ENCODE assay signal across 18 cellular contexts in the genomic region with DNA sequence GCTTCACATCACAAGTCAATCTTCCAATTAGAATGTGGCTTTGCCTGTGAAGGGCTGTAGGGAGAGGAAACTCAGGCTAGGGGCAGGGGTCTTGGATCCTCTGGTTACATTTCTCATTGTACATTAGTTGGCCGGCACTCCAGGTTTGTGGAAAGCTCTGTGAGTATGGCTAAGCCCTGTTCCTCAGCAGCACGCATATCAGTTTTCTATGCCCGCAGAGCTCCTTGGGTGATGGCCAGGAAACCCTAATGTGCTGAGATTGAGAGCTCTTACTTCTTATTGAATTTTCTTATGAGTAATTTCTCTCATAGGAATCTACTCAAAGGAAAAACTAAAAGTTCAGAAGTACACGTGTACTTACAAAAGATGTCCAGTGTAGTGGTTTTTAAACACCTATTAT. TPM values are rescaled to one million over a fixed set of nuclear protein-coding genes. Genes with fewer than 3 reads are reported as not detected.
DNase-seq lines count a peak whose midpoint lies in the region; ATAC-seq and TF ChIP-seq lines count a peak whose summit lies in the region.
"Had no signal": no experiment of that assay in that cellular context is flagged by ENCODE, and none has a peak within 500 bp of the region (broad histone marks: within the 10 kb centered on the region; RNA-seq: fewer than 3 reads in every experiment).

No MANE protein-coding gene starts in this region.

- H3K9ac ChIP-seq in IMR-90 (ENCODE audit: low read depth, low read length) (no peak overlapping the region), parathyroid adenoma (no peak overlapping the region)

- no peak overlapping the region for H2AK5ac ChIP-seq in IMR-90 (ENCODE audit: low read depth, low read length)

- no peak for TF ChIP-seq POLR2A in IMR-90 (IDR thresholded peaks at IDR 0.05; ENCODE audit: low read depth, low read length)
- no peak for TF ChIP-seq POLR2A in tibial nerve (IDR thresholded peaks at IDR 0.05)

- no peak overlapping the region for H4K8ac ChIP-seq in IMR-90 (ENCODE audit: low read depth in 2 of 2, low read length in 2 of 2)

- H3K27me3 Mint-ChIP-seq in brain, result no peaks in the 10 kb centered on the region
- H3K27me3 Mint-ChIP-seq: T-cell had no signal

- H3K79me2 ChIP-seq in parathyroid adenoma, result no peaks in the 10 kb centered on the region

- dilution Hi-C loops in IMR-90 (cut with HindIII; ENCODE audit: low sequenced_read_pairs, unreplicated experiment), result no loop called here

- H3K14ac ChIP-seq in IMR-90 (replicated peaks; ENCODE audit: low read depth, low read length), result no peak overlapping the region

- no peak overlapping the region for H3K4me3 ChIP-seq in IMR-90 (ENCODE audit: insufficient read depth, low read depth, low read length)
- no peak overlapping the region for H3K4me3 ChIP-seq in parathyroid adenoma (ENCODE audit: low read depth, low read length)
- H3K4me3 ChIP-seq in tibial nerve, result no peak overlapping the region

- H3K9me3 ChIP-seq in IMR-90 (ENCODE audit: control insufficient read depth, insufficient read depth, low read length) (no peaks in the 10 kb centered on the region), parathyroid adenoma (ENCODE audit: control insufficient read depth, low read length) (no peaks in the 10 kb centered on the region), tibial nerve (no peaks in the 10 kb centered on the region)

- CTCF ChIA-PET in IMR-90 (lab: Yijun Ruan, JAX), result no interaction called here

- H3K27ac Mint-ChIP-seq in brain, result peak overlapping the region in 4 of 5 experiments; percentile 21 to 86 (median 68)
- H3K27ac Mint-ChIP-seq: CD14-positive monocyte, T-cell had no signal

- peaks cover 46% of the 10 kb centered on the region for H3K4me1 Mint-ChIP-seq in brain

- ATAC-seq in IMR-90 (ENCODE audit: low read depth), result no peak
- no peak for ATAC-seq in GM18858 (IDR thresholded peaks at IDR 0.05; ENCODE audit: unreplicated experiment)
- ATAC-seq: T-cell had no signal

- no peak for TF ChIP-seq RAD21 in IMR-90 (IDR thresholded peaks at IDR 0.05; ENCODE audit: low read length)

- H3K4me3 Mint-ChIP-seq in brain, result no peak overlapping the region
- H3K4me3 Mint-ChIP-seq: CD14-positive monocyte, T-cell had no signal

- no peak overlapping the region for H2AK9ac ChIP-seq in IMR-90 (replicated peaks; ENCODE audit: low read depth, low read length, poor library complexity)

- H3K4me2 ChIP-seq in IMR-90 (ENCODE audit: low read depth, low read length) (no peak overlapping the region), parathyroid adenoma (ENCODE audit: low read length) (no peak overlapping the region)

- DNase-seq in NCI-H2196 (lab: John Stamatoyannopoulos, UW; ENCODE audit: unreplicated experiment), result peak; percentile 39
- no peak for DNase-seq in NCI-H2196 treated with DMSO at 0.1 percent for 48 hours (lab: John Stamatoyannopoulos, UW; ENCODE audit: unreplicated experiment)
- DNase-seq in IMR-90, result no peak
- DNase-seq in KG1 (lab: John Stamatoyannopoulos, UW), result no peak
- no peak for DNase-seq in tibial nerve (ENCODE audit: low spot score in 2 of 2)
- DNase-seq: MM.1S; NCI-H1105; NCI-H146; NCI-H2029; NCI-H2227 treated with DMSO at 0.1 percent for 48 hours; NCI-H510A; NK-92 treated with Interleukin-12 subunit alpha and Interleukin-12 subunit beta, amount 100 ng/mL, for 24 hours; SHP77 treated with DMSO at 0.1 percent for 48 hours; T-cell had no signal

- H3K27me3 ChIP-seq in IMR-90 (ENCODE audit: control insufficient read depth, insufficient read depth, low read length) (peaks cover 4% of the 10 kb centered on the region; the same call in 1 of the 2 replicates), parathyroid adenoma (ENCODE audit: control insufficient read depth, insufficient read depth, low read length) (no peaks in the 10 kb centered on the region), tibial nerve (no peaks in the 10 kb centered on the region)

- H4K5ac ChIP-seq in IMR-90 (ENCODE audit: low read depth, low read length), result no peak overlapping the region

- no peak overlapping the region for H3K23ac ChIP-seq in IMR-90 (ENCODE audit: low read depth, low read length)

- in situ Hi-C loops in IMR-90 (cut with MboI; ENCODE audit: low sequenced_read_pairs), result no loop called here

- no peaks in the 10 kb centered on the region for H3K79me1 ChIP-seq in IMR-90 (ENCODE audit: low read depth in 1 of 2, low read length in 2 of 2)

- POLR2A ChIA-PET in IMR-90 (lab: Charles Lee; ENCODE audit: unreplicated experiment), result no interaction called here

- no peak overlapping the region for H3K18ac ChIP-seq in IMR-90 (ENCODE audit: low read depth, low read length)

- no peak overlapping the region for H3K4ac ChIP-seq in IMR-90 (ENCODE audit: low read depth, low read length)

- H4K91ac ChIP-seq in IMR-90 (ENCODE audit: insufficient read depth, low read depth, low read length), result no peak overlapping the region

- H3K36me3 ChIP-seq in IMR-90 (ENCODE audit: control insufficient read depth, insufficient read depth, low read length) (no peaks in the 10 kb centered on the region), parathyroid adenoma (ENCODE audit: control insufficient read depth, insufficient read depth, low read length) (no peaks in the 10 kb centered on the region), tibial nerve (no peaks in the 10 kb centered on the region)

- H4K20me1 ChIP-seq in IMR-90 (ENCODE audit: insufficient read depth, low read length), result no peaks in the 10 kb centered on the region

- no peak overlapping the region for H2BK120ac ChIP-seq in IMR-90 (ENCODE audit: low read depth, low read length)

- no peak for TF ChIP-seq EP300 in tibial nerve (IDR thresholded peaks at IDR 0.05)

- H2BK5ac ChIP-seq in IMR-90 (ENCODE audit: low read depth, low read length, poor library complexity, severe bottlenecking), result no peak overlapping the region

- H2BK20ac ChIP-seq in IMR-90 (ENCODE audit: low read depth, low read length), result no peak overlapping the region

- no CpG with 5 or more reads among the region's 4 CpGs for WGBS in IMR-90 (ENCODE audit: extremely low coverage in 2 of 2, insufficient read length in 1 of 2), 2 experiments
- 82% methylated on average over 4 of the region's 4 CpGs for WGBS in tibial nerve, 2 donors

- no peak overlapping the region for H3K27ac ChIP-seq in IMR-90 (ENCODE audit: insufficient read depth, low read length)
- H3K27ac ChIP-seq in parathyroid adenoma, result no peak overlapping the region
- H3K27ac ChIP-seq in tibial nerve, result no peak overlapping the region

- H3K4me1 ChIP-seq in IMR-90 (ENCODE audit: control insufficient read depth, insufficient read depth, low read length) (no peaks in the 10 kb centered on the region), parathyroid adenoma (no peaks in the 10 kb centered on the region), tibial nerve (peaks cover 0 to 19% (median 0%) of the 10 kb centered on the region in 4 donors)

- no peak overlapping the region for H3K56ac ChIP-seq in IMR-90 (ENCODE audit: extremely low read depth, insufficient read depth, low read length)

- no TSS peak for BruUV-seq in IMR-90 (replicated peaks; lab: Mats Ljungman, UMichigan)

- no peaks in the 10 kb centered on the region for H3K9me3 Mint-ChIP-seq in brain
- H3K9me3 Mint-ChIP-seq: T-cell had no signal

- no peak overlapping the region for H2BK15ac ChIP-seq in IMR-90 (ENCODE audit: low read depth, low read length)

- H2AFZ ChIP-seq in IMR-90 (replicated peaks; ENCODE audit: low read length, poor library complexity), result peak overlapping the region; percentile 70
- peak overlapping the region; percentile 22 for H2AFZ ChIP-seq in parathyroid adenoma

- intact Hi-C loops in IMR-90 (cut with micrococcal nuclease), result no loop called here

- H3K9me1 ChIP-seq in IMR-90 (ENCODE audit: insufficient read depth, low read length), result no peaks in the 10 kb centered on the region

- H3K36me3 Mint-ChIP-seq in brain, result no peaks in the 10 kb centered on the region
- H3K36me3 Mint-ChIP-seq: CD14-positive monocyte, T-cell had no signal

- TF ChIP-seq CTCF in IMR-90 (conservative IDR thresholded peaks at IDR 0.05; ENCODE audit: low read depth, low read length), result no peak
- TF ChIP-seq CTCF in brain (conservative IDR thresholded peaks at IDR 0.05), result no peak
- no peak for TF ChIP-seq CTCF in parathyroid adenoma (IDR thresholded peaks at IDR 0.05)
- TF ChIP-seq CTCF in tibial nerve (IDR thresholded peaks at IDR 0.05), result no peak

TF ChIP-seq in IMR-90, 13 proteins besides CTCF, POLR2A, EP300 and RAD21 (continues in another document):
- TF ChIP-seq NFE2L2 (IDR thresholded peaks at IDR 0.05; ENCODE audit: low read depth, low read length) (no peak), USF2 (IDR thresholded peaks at IDR 0.05; ENCODE audit: low read depth, low read length) (no peak), BHLHE40 (IDR thresholded peaks at IDR 0.05; ENCODE audit: low read depth, low read length) (no peak), MAFK (IDR thresholded peaks at IDR 0.05; ENCODE audit: low read depth, low read length) (no peak), ELK1 (IDR thresholded peaks at IDR 0.05; ENCODE audit: borderline replicate concordance, low read depth, low read length) (no peak), FOS (IDR thresholded peaks at IDR 0.05; ENCODE audit: low read depth, low read length) (no peak), CEBPB (IDR thresholded peaks at IDR 0.05; ENCODE audit: low read depth, low read length) (no peak), CHD1 (IDR thresholded peaks at IDR 0.05; ENCODE audit: low read depth, low read length) (no peak), MXI1 (IDR thresholded peaks at IDR 0.05; ENCODE audit: borderline replicate concordance, low read depth, low read length) (no peak)

RNA-seq across cellular contexts. Expression of gene STMN1, which starts 30.7 kb away (rescaled TPM):
- total RNA-seq in IMR-90 (2012; rRNA removed) (93.0 and 194 TPM in 2 replicates), tibial nerve (100 to 1,000 TPM in 2 of 4 donors, 10 to 100 TPM in 2; 79.2 to 140 (median 105) TPM)
- polyA plus RNA-seq in IMR-90 (2012; rRNA removed) (179 and 273 TPM in 2 replicates), brain (ENCODE audit: insufficient read depth, low read depth, low replicate concordance) (3,158 TPM)
- polyA plus RNA-seq in IMR-90 (2012; cell fraction: cytosol; rRNA removed), result 28.5 and 67.8 TPM in 2 replicates
- polyA plus RNA-seq in IMR-90 (2012; cell fraction: nucleus; rRNA removed; ENCODE audit: low replicate concordance), result 11.0 and 55.5 TPM in 2 replicates
